In the genomic region with DNA sequence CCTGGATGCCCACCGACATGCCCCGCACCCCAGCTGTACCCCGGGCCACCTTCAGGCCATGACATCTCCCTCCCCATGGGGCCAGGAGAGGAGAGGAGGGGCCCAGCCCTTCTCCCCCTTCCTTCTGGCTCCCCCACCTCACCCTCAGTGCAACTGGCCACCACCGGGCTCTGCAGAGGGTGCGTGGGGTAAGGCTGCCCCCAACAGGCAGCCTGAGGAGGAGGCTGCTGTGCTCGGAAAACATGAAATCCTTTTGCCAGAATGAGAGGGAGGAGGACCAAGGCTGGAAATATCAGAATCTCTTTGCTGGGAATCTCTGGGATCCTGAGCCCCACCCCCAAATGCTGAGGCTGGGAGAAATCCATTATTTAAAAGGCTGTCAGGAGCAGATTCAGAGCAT, we compare ENCODE assay signal across 8 cellular contexts.
A peak's percentile ranks its signal among the peaks of the same experiment; 100 is the strongest.
DNase-seq lines count a peak whose midpoint lies in the region; ATAC-seq and TF ChIP-seq lines count a peak whose summit lies in the region.

No MANE protein-coding gene starts in this region.

- peaks cover 5% of the 10 kb centered on the region for H3K27me3 ChIP-seq in AG04450 (ENCODE audit: control insufficient read depth, insufficient read depth, low read length)
- peaks cover under 1% of the 10 kb centered on the region for H3K27me3 ChIP-seq in GM06990 (replicated peaks; ENCODE audit: control insufficient read depth, insufficient read depth, low read length)
- H3K27me3 ChIP-seq in dorsolateral prefrontal cortex = peaks cover 0 to 21% (median 3%) of the 10 kb centered on the region in 45 donors
- H3K27me3 ChIP-seq in colonic mucosa = peaks cover 3% of the 10 kb centered on the region
- peaks cover 4 to 87% (median 28%) of the 10 kb centered on the region in 3 donors for H3K27me3 ChIP-seq in stomach

- POLR2A ChIA-PET in AG04450 (lab: Yijun Ruan, JAX) = no interaction called here

- H3K4me3 ChIP-seq in AG04450 (ENCODE audit: low read depth, low read length) = no peak overlapping the region
- H3K4me3 ChIP-seq in GM06990 (replicated peaks; ENCODE audit: low read depth, low read length) = no peak overlapping the region
- no peak overlapping the region for H3K4me3 ChIP-seq in dorsolateral prefrontal cortex
- no peak overlapping the region for H3K4me3 ChIP-seq in colonic mucosa
- no peak overlapping the region for H3K4me3 ChIP-seq in stomach

- H3K9me3 ChIP-seq in AG04450 (ENCODE audit: control insufficient read depth, insufficient read depth, low read length) (no peaks in the 10 kb centered on the region), colonic mucosa (no peaks in the 10 kb centered on the region), stomach (no peaks in the 10 kb centered on the region)

- no peak for TF ChIP-seq EP300 in stomach (IDR thresholded peaks at IDR 0.05)

- H3K27ac ChIP-seq in AG04450 (ENCODE audit: low read depth, low read length) (no peak overlapping the region), dorsolateral prefrontal cortex (no peak overlapping the region), colonic mucosa (no peak overlapping the region), stomach (no peak overlapping the region)

- no peak for ATAC-seq in GM19395 (IDR thresholded peaks at IDR 0.05; ENCODE audit: unreplicated experiment)

- CTCF ChIA-PET in AG04450 (lab: Charles Lee) = no interaction called here

- no peak overlapping the region for H3K9ac ChIP-seq in colonic mucosa (ENCODE audit: low read depth in 2 of 2, low read length in 2 of 2)

- DNase-seq in AG04450 (ENCODE audit: low read depth, low spot score) (no peak), GM06990 (ENCODE audit: extremely low read depth, insufficient read length) (no peak), NCI-H69 (lab: John Stamatoyannopoulos, UW) (peak; percentile 74), dorsolateral prefrontal cortex (peak in 5 of 10 donors; percentile 29 to 52 (median 38)), colonic mucosa (no peak), stomach (no peak)
- DNase-seq in stimulated activated CD8-positive, alpha-beta memory T cell treated with anti-CD3 and anti-CD28 coated beads, Interleukin-2, amount 100 ng/mL, for 48 hours (ENCODE audit: low read depth in 2 of 2) = peak; percentile 2 to 10

- H3K4me1 ChIP-seq in colonic mucosa = no peaks in the 10 kb centered on the region
- H3K4me1 ChIP-seq in stomach = no peaks in the 10 kb centered on the region

- TF ChIP-seq POLR2A in stomach (IDR thresholded peaks at IDR 0.05) = no peak

- intact Hi-C loops in dorsolateral prefrontal cortex (cut with DNase I) = no loop called here
- intact Hi-C loops in colonic mucosa (cut with DNase I) = no loop called here
- intact Hi-C loops in stomach (cut with DNase I; ENCODE audit: low total_unique reads) = no loop called here

- WGBS in stomach, 5 donors = 8 to 26% (median 21%) methylated on average over 4 to 6 of the region's 6 CpGs

- TF ChIP-seq CTCF in AG04450 (IDR thresholded peaks at IDR 0.05; ENCODE audit: low read depth, low read length) = peak; percentile 21; the same call in 1 of the 2 replicates
- TF ChIP-seq CTCF in GM06990 (IDR thresholded peaks at IDR 0.05; ENCODE audit: insufficient read depth, low read length, poor library complexity, severe bottlenecking) = peak; percentile 67
- peak in 53 of 56 donors; percentile 13 to 71 (median 55) for TF ChIP-seq CTCF in dorsolateral prefrontal cortex (IDR thresholded peaks at IDR 0.05 in 54 of 56, conservative IDR thresholded peaks at IDR 0.05 in 2 of 56; ENCODE audit: low read depth in 1 of 56, partially characterized antibody in 56 of 56)
- TF ChIP-seq CTCF in colonic mucosa (IDR thresholded peaks at IDR 0.05) = no peak
- TF ChIP-seq CTCF in stomach (IDR thresholded peaks at IDR 0.05) = no peak

- H3K36me3 ChIP-seq in GM06990 (ENCODE audit: control insufficient read depth, insufficient read depth, low read length) (no peaks in the 10 kb centered on the region), colonic mucosa (no peaks in the 10 kb centered on the region), stomach (no peaks in the 10 kb centered on the region)

Comparison
In these comparisons a context has a peak if more than half of its experiments do, and no peak if none do; other contexts are left out.
1. DNase-seq: peak in NCI-H69 (single experiment) and stimulated activated CD8-positive, alpha-beta memory T cell treated with anti-CD3 and anti-CD28 coated beads, Interleukin-2, amount 100 ng/mL, for 48 hours (2 of 2); none in AG04450 (single experiment), GM06990 (single experiment), colonic mucosa (single experiment) and stomach (single experiment).
2. CTCF ChIP-seq: peak in AG04450 (single experiment), GM06990 (single experiment) and dorsolateral prefrontal cortex (53 of 56); none in colonic mucosa (single experiment) and stomach (0 of 7).